ENCODE assay signal across 10 cellular contexts in genomic region chr12:46556820-46557524, GRCh38.
DNase-seq lines count a peak whose midpoint lies in the region; ATAC-seq and TF ChIP-seq lines count a peak whose summit lies in the region.
"Had no signal": no experiment of that assay in that cellular context is flagged by ENCODE, and none has a peak within 500 bp of the region (broad histone marks: within the 10 kb centered on the region; RNA-seq: fewer than 3 reads in every experiment).

No MANE protein-coding gene starts in this region.

- H3K9me3 ChIP-seq in mucosa of descending colon: no peaks in the 10 kb centered on the region

- intact Hi-C loops in head of caudate nucleus (cut with DNase I) (no loop called here), mucosa of descending colon (cut with DNase I, micrococcal nuclease) (no loop called here)

- no peaks in the 10 kb centered on the region for H3K36me3 ChIP-seq in mucosa of descending colon (ENCODE audit: low read depth)

- no peaks in the 10 kb centered on the region for H3K4me1 ChIP-seq in mucosa of descending colon (ENCODE audit: low read depth)

- no peak overlapping the region for H3K4me3 ChIP-seq in mucosa of descending colon

- ATAC-seq in omental fat pad (ENCODE audit: low FRiP score) (peak; percentile 80), mucosa of descending colon (no peak)

- no peaks in the 10 kb centered on the region for H3K27me3 Mint-ChIP-seq in chondrocyte (ENCODE audit: low read depth)

- peaks cover 83% of the 10 kb centered on the region for H3K4me1 Mint-ChIP-seq in chondrocyte (ENCODE audit: low read depth)

- H3K9me3 Mint-ChIP-seq in chondrocyte (ENCODE audit: low read depth): peaks cover 7% of the 10 kb centered on the region

- DNase-seq in COLO829 (ENCODE audit: low spot score) (peak; percentile 80), M059J (ENCODE audit: low read depth) (peak; percentile 97), chondrocyte (ENCODE audit: low spot score) (no peak), omental fat pad (ENCODE audit: low spot score) (no peak), SKM-1 treated with dmso at 0.1 percent for 144 hours (lab: John Stamatoyannopoulos, UW; ENCODE audit: unreplicated experiment) (no peak), head of caudate nucleus (no peak), NCI-H1436 (lab: John Stamatoyannopoulos, UW) (no peak), mucosa of descending colon (no peak)
- DNase-seq: activated CD4-positive, alpha-beta T cell treated with anti-CD3 and anti-CD28 coated beads, Interleukin-2, amount 50 U/mL, for 4 hours; effector CD8-positive, alpha-beta T cell had no signal

- TF ChIP-seq CTCF in chondrocyte (IDR thresholded peaks at IDR 0.05): no peak
- no peak for TF ChIP-seq CTCF in omental fat pad (IDR thresholded peaks at IDR 0.05)
- no peak for TF ChIP-seq CTCF in mucosa of descending colon (IDR thresholded peaks at IDR 0.05)

- H3K27ac Mint-ChIP-seq in chondrocyte (ENCODE audit: unreplicated experiment): peak overlapping the region; percentile 94

- no peaks in the 10 kb centered on the region for H3K36me3 Mint-ChIP-seq in chondrocyte (ENCODE audit: low read depth)

- no peak overlapping the region for H3K4me3 Mint-ChIP-seq in chondrocyte (ENCODE audit: unreplicated experiment)

Comparison
In these comparisons a context has a peak if more than half of its experiments do, and no peak if none do; other contexts are left out.
1. DNase-seq: peak in COLO829 (single experiment) and M059J (single experiment); none in chondrocyte (single experiment), omental fat pad (single experiment), SKM-1 treated with dmso at 0.1 percent for 144 hours (single experiment), head of caudate nucleus (0 of 42), NCI-H1436 (single experiment) and mucosa of descending colon (0 of 3).